In genomic region chr6:128474933-128475332, GRCh38 we compare ENCODE assay signal across 20 cellular contexts. TPM values are rescaled to one million over a fixed set of nuclear protein-coding genes. Genes with fewer than 3 reads are reported as not detected.
DNase-seq lines count a peak whose midpoint lies in the region; ATAC-seq, FAIRE-seq and TF ChIP-seq lines count a peak whose summit lies in the region.
"Had no signal": no experiment of that assay in that cellular context is flagged by ENCODE, and none has a peak within 500 bp of the region (broad histone marks: within the 10 kb centered on the region; RNA-seq: fewer than 3 reads in every experiment).

No MANE protein-coding gene starts in this region.

- H3K4me2 ChIP-seq in SK-N-SH: peak overlapping the region; percentile 9; the same call in 1 of the 2 replicates
- peak overlapping the region; percentile 14 for H3K4me2 ChIP-seq in endothelial cell of umbilical vein (ENCODE audit: insufficient read depth, low read length)
- H3K4me2 ChIP-seq: A549; BLaER1 treated with 17β-estradiol and CSF1 and Interleukin-3, amounts not matched to agents 10 nM and 100 nM had no signal

- DNase-seq in MCF 10A (ENCODE audit: unreplicated experiment) (no peak), breast epithelium (ENCODE audit: low spot score in 2 of 2) (no peak), SK-N-SH (no peak), endothelial cell of umbilical vein (ENCODE audit: low read depth, low spot score) (no peak), osteocyte (ENCODE audit: extremely low spot score, unreplicated experiment) (no peak), AG08395 (ENCODE audit: low spot score) (no peak), NCI-H2171 (lab: John Stamatoyannopoulos, UW) (no peak)
- DNase-seq in naive thymus-derived CD4-positive, alpha-beta T cell: no peak
- DNase-seq: Calu3; CD8-positive, alpha-beta T cell; DMS79 treated with DMSO at 0.1 percent for 48 hours; GF-D8; GOT3; H7 had no signal

- no peak for TF ChIP-seq CTCF in MCF 10A (IDR thresholded peaks at IDR 0.05; ENCODE audit: unreplicated experiment)
- no peak for TF ChIP-seq CTCF in breast epithelium (IDR thresholded peaks at IDR 0.05)
- TF ChIP-seq CTCF in SK-N-SH (IDR thresholded peaks at IDR 0.05): no peak
- no peak for TF ChIP-seq CTCF in endothelial cell of umbilical vein (IDR thresholded peaks at IDR 0.05; ENCODE audit: extremely low read depth in 1 of 2, insufficient read depth in 1 of 2, low read depth in 1 of 2, low read length in 2 of 2)
- TF ChIP-seq CTCF in osteocyte (IDR thresholded peaks at IDR 0.05): no peak

- no peak overlapping the region for H3K4me3 Mint-ChIP-seq in MCF 10A (ENCODE audit: unreplicated experiment)
- H3K4me3 Mint-ChIP-seq in osteocyte (ENCODE audit: unreplicated experiment): no peak overlapping the region
- H3K4me3 Mint-ChIP-seq in naive thymus-derived CD4-positive, alpha-beta T cell: no peak overlapping the region
- H3K4me3 Mint-ChIP-seq: B cell; CD8-positive, alpha-beta T cell had no signal

- FAIRE-seq in endothelial cell of umbilical vein (lab: Jason Lieb, UNC): no peak
- FAIRE-seq: A549, HepG2 had no signal

- no peaks in the 10 kb centered on the region for H3K9me1 ChIP-seq in endothelial cell of umbilical vein (replicated peaks; ENCODE audit: control insufficient read depth, extremely low read depth, insufficient read depth, low read length)

- no peaks in the 10 kb centered on the region for H3K9me2 ChIP-seq in SK-N-SH

- POLR2A ChIA-PET in MCF 10A (lab: Yijun Ruan, JAX) (interaction anchor here (1.4 to 2.1 kb wide), 2 partner anchors 10 to 27 kb away, joined by 6 to 7 read pairs; no protein-coding TSS in a partner anchor), SK-N-SH (lab: Yijun Ruan, JAX) (no interaction called here), endothelial cell of umbilical vein (lab: Charles Lee) (no interaction called here)
- POLR2A ChIA-PET in naive thymus-derived CD4-positive, alpha-beta T cell (lab: Charles Lee): interaction anchor here (0.6 kb wide), 1 partner anchor 200 kb away, joined by 3 read pairs; no protein-coding TSS in a partner anchor

- no peaks in the 10 kb centered on the region for H3K9me3 Mint-ChIP-seq in MCF 10A (ENCODE audit: unreplicated experiment)
- no peaks in the 10 kb centered on the region for H3K9me3 Mint-ChIP-seq in osteocyte (ENCODE audit: unreplicated experiment)
- peaks cover 0 to 4% (median 0%) of the 10 kb centered on the region in 11 donors for H3K9me3 Mint-ChIP-seq in naive thymus-derived CD4-positive, alpha-beta T cell
- H3K9me3 Mint-ChIP-seq: CD8-positive, alpha-beta T cell had no signal

- H4K20me1 ChIP-seq in SK-N-SH (ENCODE audit: insufficient read depth) (no peaks in the 10 kb centered on the region; the same call in 1 of the 2 replicates), endothelial cell of umbilical vein (replicated peaks; ENCODE audit: control insufficient read depth, extremely low read depth, insufficient read depth, low read length) (peaks cover 5% of the 10 kb centered on the region)
- H4K20me1 ChIP-seq: BLaER1 treated with 17β-estradiol and CSF1 and Interleukin-3, amounts not matched to agents 10 nM and 100 nM had no signal

- H3K9ac ChIP-seq in SK-N-SH (no peak overlapping the region), endothelial cell of umbilical vein (replicated peaks; ENCODE audit: extremely low read depth, insufficient read depth, low read length) (no peak overlapping the region)
- H3K9ac ChIP-seq: BLaER1 treated with 17β-estradiol and CSF1 and Interleukin-3, amounts not matched to agents 10 nM and 100 nM had no signal

- TF ChIP-seq RAD21 in SK-N-SH (IDR thresholded peaks at IDR 0.05; ENCODE audit: low read length): no peak

- no peak for ATAC-seq in naive thymus-derived CD4-positive, alpha-beta T cell
- ATAC-seq: A549; CD8-positive, alpha-beta T cell; HCT116; HepG2 had no signal

- H3K4me1 Mint-ChIP-seq in MCF 10A (ENCODE audit: insufficient read depth, unreplicated experiment) (peaks cover 24% of the 10 kb centered on the region), osteocyte (ENCODE audit: unreplicated experiment) (peaks cover 67% of the 10 kb centered on the region)
- peaks cover 0 to 20% (median 12%) of the 10 kb centered on the region in 7 donors for H3K4me1 Mint-ChIP-seq in naive thymus-derived CD4-positive, alpha-beta T cell

- H3K9me3 ChIP-seq in breast epithelium (no peaks in the 10 kb centered on the region), SK-N-SH (no peaks in the 10 kb centered on the region), endothelial cell of umbilical vein (replicated peaks; ENCODE audit: control insufficient read depth, insufficient read depth, low read length) (no peaks in the 10 kb centered on the region)
- no peaks in the 10 kb centered on the region for H3K9me3 ChIP-seq in naive thymus-derived CD4-positive, alpha-beta T cell (ENCODE audit: control insufficient read depth in 2 of 3, low read length in 3 of 3)
- H3K9me3 ChIP-seq: A549; BLaER1 treated with 17β-estradiol and CSF1 and Interleukin-3, amounts not matched to agents 10 nM and 100 nM had no signal

- CTCF ChIA-PET in MCF 10A (lab: Yijun Ruan, JAX): interaction anchor here (0.6 kb wide), 1 partner anchor 28 kb away, joined by 3 read pairs; no protein-coding TSS in a partner anchor
- CTCF ChIA-PET in SK-N-SH (lab: Yijun Ruan, JAX): no interaction called here
- CTCF ChIA-PET in endothelial cell of umbilical vein (lab: Charles Lee): interaction anchor here (1.0 to 1.3 kb wide), 3 partner anchors 9 to 46 kb away, joined by 3 read pairs; no protein-coding TSS in a partner anchor
- CTCF ChIA-PET in naive thymus-derived CD4-positive, alpha-beta T cell (lab: Charles Lee): no interaction called here

- H3K36me3 Mint-ChIP-seq in MCF 10A (ENCODE audit: insufficient read depth, unreplicated experiment) (no peaks in the 10 kb centered on the region), osteocyte (ENCODE audit: unreplicated experiment) (no peaks in the 10 kb centered on the region)
- H3K36me3 Mint-ChIP-seq in naive thymus-derived CD4-positive, alpha-beta T cell: peaks cover 0 to 3% (median 0%) of the 10 kb centered on the region in 5 donors
- H3K36me3 Mint-ChIP-seq: CD8-positive, alpha-beta T cell had no signal

- H3K27me3 Mint-ChIP-seq in MCF 10A (ENCODE audit: insufficient read depth, unreplicated experiment) (no peaks in the 10 kb centered on the region), osteocyte (ENCODE audit: unreplicated experiment) (no peaks in the 10 kb centered on the region)
- H3K27me3 Mint-ChIP-seq in naive thymus-derived CD4-positive, alpha-beta T cell: peaks cover 0 to 4% (median 0%) of the 10 kb centered on the region in 5 donors
- H3K27me3 Mint-ChIP-seq: B cell had no signal

- peak overlapping the region; percentile 2 for H3K27ac Mint-ChIP-seq in MCF 10A (ENCODE audit: low read depth, unreplicated experiment)
- H3K27ac Mint-ChIP-seq in osteocyte (ENCODE audit: unreplicated experiment): peak overlapping the region; percentile 3
- no peak overlapping the region for H3K27ac Mint-ChIP-seq in naive thymus-derived CD4-positive, alpha-beta T cell
- H3K27ac Mint-ChIP-seq: B cell; CD8-positive, alpha-beta T cell had no signal

- H3K4me1 ChIP-seq in breast epithelium (peaks cover 0 to 6% of the 10 kb centered on the region in 2 donors), SK-N-SH (ENCODE audit: control insufficient read depth in 1 of 2, insufficient read depth in 2 of 2, low read depth in 1 of 2, low read length in 1 of 2) (peaks cover 0 to 21% of the 10 kb centered on the region in 2 experiments; a peak in 3 of 4 replicates), endothelial cell of umbilical vein (ENCODE audit: control insufficient read depth, extremely low read depth, insufficient read depth, low read length) (peaks cover 4% of the 10 kb centered on the region)
- peaks cover 0 to 4% of the 10 kb centered on the region in 2 donors for H3K4me1 ChIP-seq in naive thymus-derived CD4-positive, alpha-beta T cell (ENCODE audit: control insufficient read depth in 2 of 2, insufficient read depth in 2 of 2, low read length in 2 of 2)

- H3K27me3 ChIP-seq in breast epithelium (no peaks in the 10 kb centered on the region), SK-N-SH (ENCODE audit: insufficient read depth) (no peaks in the 10 kb centered on the region), endothelial cell of umbilical vein (ENCODE audit: control insufficient read depth in 2 of 2, insufficient read depth in 2 of 2, low read length in 2 of 2) (no peaks in the 10 kb centered on the region)
- H3K27me3 ChIP-seq in naive thymus-derived CD4-positive, alpha-beta T cell (ENCODE audit: control insufficient read depth in 2 of 2, insufficient read depth in 2 of 2, low read length in 2 of 2): no peaks in the 10 kb centered on the region
- H3K27me3 ChIP-seq: BLaER1 treated with 17β-estradiol and CSF1 and Interleukin-3, amounts not matched to agents 10 nM and 100 nM had no signal

- H2AFZ ChIP-seq in SK-N-SH (ENCODE audit: low read depth) (no peak overlapping the region), endothelial cell of umbilical vein (ENCODE audit: low read depth, low read length) (no peak overlapping the region)

- BruUV-seq in MCF 10A (replicated peaks; lab: Mats Ljungman, UMichigan) (no TSS peak), endothelial cell of umbilical vein (replicated peaks; lab: Mats Ljungman, UMichigan) (no TSS peak)

- H3K79me2 ChIP-seq in SK-N-SH (ENCODE audit: insufficient read depth) (peaks cover 46% of the 10 kb centered on the region), endothelial cell of umbilical vein (ENCODE audit: control insufficient read depth, insufficient read depth, low read length) (peaks cover 54% of the 10 kb centered on the region)

- no peak for TF ChIP-seq EP300 in SK-N-SH (IDR thresholded peaks at IDR 0.05; ENCODE audit: borderline replicate concordance in 1 of 2, low read depth in 1 of 2, low read length in 1 of 2)

- dilution Hi-C loops in endothelial cell of umbilical vein (cut with MboI; ENCODE audit: extremely low pct_ligation_motif_present, low sequenced_read_pairs): no loop called here

- H3K27ac ChIP-seq in breast epithelium (no peak overlapping the region), SK-N-SH (ENCODE audit: low read depth in 2 of 2, low read length in 1 of 2) (no peak overlapping the region), endothelial cell of umbilical vein (ENCODE audit: insufficient read depth, low read depth, low read length) (no peak overlapping the region)
- H3K27ac ChIP-seq in naive thymus-derived CD4-positive, alpha-beta T cell (ENCODE audit: low read depth, low read length): no peak overlapping the region
- H3K27ac ChIP-seq: 22Rv1; A549; BLaER1 treated with 17β-estradiol and CSF1 and Interleukin-3, amounts not matched to agents 10 nM and 100 nM had no signal

- H3K4me3 ChIP-seq in breast epithelium: no peak overlapping the region
- H3K4me3 ChIP-seq in SK-N-SH (ENCODE audit: low read depth in 2 of 2, low read length in 1 of 2): no peak overlapping the region
- no peak overlapping the region for H3K4me3 ChIP-seq in endothelial cell of umbilical vein (replicated peaks in 1 of 3; ENCODE audit: insufficient read depth in 1 of 3, low read depth in 1 of 3, low read length in 3 of 3)
- H3K4me3 ChIP-seq in naive thymus-derived CD4-positive, alpha-beta T cell (ENCODE audit: low read length): no peak overlapping the region
- H3K4me3 ChIP-seq: A549; BLaER1 treated with 17β-estradiol and CSF1 and Interleukin-3, amounts not matched to agents 10 nM and 100 nM had no signal

- H3F3A ChIP-seq in SK-N-SH (replicated peaks; ENCODE audit: insufficient read depth): peaks cover 5% of the 10 kb centered on the region

- TF ChIP-seq POLR2A in breast epithelium (IDR thresholded peaks at IDR 0.05) (no peak), endothelial cell of umbilical vein (IDR thresholded peaks at IDR 0.05; ENCODE audit: low read depth, low read length) (no peak)

- intact Hi-C loops in MCF 10A (cut with micrococcal nuclease): no loop called here
- intact Hi-C loops in breast epithelium (cut with DNase I; ENCODE audit: low total_unique reads): no loop called here
- intact Hi-C loops in endothelial cell of umbilical vein (cut with micrococcal nuclease): no loop called here
- intact Hi-C loops in naive thymus-derived CD4-positive, alpha-beta T cell (cut with micrococcal nuclease): no loop called here

- 68% methylated on average over 1 of the region's 1 CpG for WGBS in SK-N-SH (ENCODE audit: low lambda C conversion rate)

- H3K36me3 ChIP-seq in breast epithelium: no peaks in the 10 kb centered on the region
- no peaks in the 10 kb centered on the region for H3K36me3 ChIP-seq in SK-N-SH (replicated peaks in 1 of 2; ENCODE audit: control insufficient read depth in 1 of 2, insufficient read depth in 2 of 2, low read length in 1 of 2)
- H3K36me3 ChIP-seq in endothelial cell of umbilical vein (ENCODE audit: control insufficient read depth in 2 of 2, extremely low read depth in 1 of 2, insufficient read depth in 2 of 2, low read length in 2 of 2): no peaks in the 10 kb centered on the region
- H3K36me3 ChIP-seq in naive thymus-derived CD4-positive, alpha-beta T cell (ENCODE audit: control insufficient read depth in 2 of 3, insufficient read depth in 3 of 3, low read length in 3 of 3): no peaks in the 10 kb centered on the region
- H3K36me3 ChIP-seq: BLaER1 treated with 17β-estradiol and CSF1 and Interleukin-3, amounts not matched to agents 10 nM and 100 nM had no signal

RNA-seq across cellular contexts. Expression of gene PTPRK, which starts 45.5 kb away (rescaled TPM):
- 50.2 and 55.5 TPM in 2 replicates for total RNA-seq in MCF 10A (2022)
- total RNA-seq in breast epithelium: 100 to 1,000 TPM in 1 of 3 donors, 10 to 100 TPM in 2; 29.1 to 134 (median 77.0) TPM
- 8.0 and 9.5 TPM in 2 replicates for polyA plus RNA-seq in SK-N-SH (2012; rRNA removed)
- 12.3 and 14.5 TPM in 2 replicates for polyA plus RNA-seq in SK-N-SH (2012; cell fraction: cytosol; rRNA removed)
- polyA plus RNA-seq in SK-N-SH (2012; cell fraction: nucleus; rRNA removed): 8.9 and 10.3 TPM in 2 replicates
- total RNA-seq in endothelial cell of umbilical vein: 74.0 and 88.3 TPM in 2 replicates
- 14.5 and 15.2 TPM in 2 replicates for polyA plus RNA-seq in endothelial cell of umbilical vein
- 11.3 and 12.8 TPM in 2 replicates for polyA plus RNA-seq in endothelial cell of umbilical vein (2011; cell fraction: cytosol; rRNA removed)
- 26.0 and 29.7 TPM in 2 replicates for polyA plus RNA-seq in endothelial cell of umbilical vein (2011; cell fraction: nucleus; rRNA removed)
- 46.0 and 69.9 TPM in 2 replicates for polyA plus RNA-seq in endothelial cell of umbilical vein (2012)
- polyA minus RNA-seq in endothelial cell of umbilical vein: 118 and 121 TPM in 2 replicates
- 6.0 TPM for polyA minus RNA-seq in endothelial cell of umbilical vein (2011; cell fraction: cytosol; rRNA and poly(A)+ RNA removed)
- 352 and 446 TPM in 2 replicates for polyA minus RNA-seq in endothelial cell of umbilical vein (2011; cell fraction: nucleus; rRNA and poly(A)+ RNA removed)
- 130 and 131 TPM in 2 replicates for total RNA-seq in osteocyte
- 1 to 10 TPM; 1.6 to 6.5 (median 3.9) TPM for total RNA-seq in naive thymus-derived CD4-positive, alpha-beta T cell
- 1 to 10 TPM; 1.3 to 2.3 TPM for polyA plus RNA-seq in naive thymus-derived CD4-positive, alpha-beta T cell

Comparison
In these comparisons a context has a peak if more than half of its experiments do, and no peak if none do; other contexts are left out.
1. H3K27ac Mint-ChIP-seq: peak in MCF 10A (single experiment) and osteocyte (single experiment); none in naive thymus-derived CD4-positive, alpha-beta T cell (0 of 9).
2. CTCF ChIA-PET loops: an anchor here in MCF 10A (0.6 kb wide) and endothelial cell of umbilical vein (1.0 to 1.3 kb wide); none called in SK-N-SH and naive thymus-derived CD4-positive, alpha-beta T cell.
3. POLR2A ChIA-PET loops: an anchor here in MCF 10A (1.4 to 2.1 kb wide) and naive thymus-derived CD4-positive, alpha-beta T cell (0.6 kb wide); none called in SK-N-SH and endothelial cell of umbilical vein.